21 cellular contexts compared by ENCODE assay signal in genomic region chr3:176431986-176432385, GRCh38.
"Had no signal": no experiment of that assay in that cellular context is flagged by ENCODE, and none has a peak within 500 bp of the region (broad histone marks: within the 10 kb centered on the region; RNA-seq: fewer than 3 reads in every experiment).

No MANE protein-coding gene starts in this region.

- H3K27me3 ChIP-seq: neural progenitor cell, right atrium auricular region, vagina had no signal

- H3K9me3 ChIP-seq: mucosa of descending colon, right atrium auricular region, vagina had no signal

- H3K27ac ChIP-seq: neural progenitor cell, right atrium auricular region, skin epidermis, vagina had no signal

- H3K4me1 ChIP-seq: neural progenitor cell, right atrium auricular region, vagina had no signal

- H3K4me3 ChIP-seq: mucosa of descending colon, neural progenitor cell, right atrium auricular region, skin epidermis, vagina had no signal

- H3K36me3 ChIP-seq: neural progenitor cell, right atrium auricular region, vagina had no signal

- DNase-seq: activated CD4-positive, alpha-beta T cell treated with anti-CD3 and anti-CD28 coated beads, Interleukin-2, amount 10 ng/mL, durations not matched to agents 24 days and 14 days; activated CD4-positive, CD25-positive, alpha-beta regulatory T cell; activated CD8-positive, alpha-beta T cell treated with anti-CD3 and anti-CD28 coated beads for 36 hours; activated naive CD4-positive, alpha-beta T cell treated with anti-CD3 and anti-CD28 coated beads for 36 hours; activated T-cell treated with anti-CD3 and anti-CD28 coated beads, Interleukin-2, amount 50 U/mL, for 1 hour; cerebellar nuclear complex; cortex of kidney; effector CD4-positive, alpha-beta T cell; left cardiac atrium; mesenchymal stem cell; mucosa of descending colon; naive thymus-derived CD4-positive, alpha-beta T cell; stimulated activated CD4-positive, alpha-beta T cell treated with anti-CD3 and anti-CD28 coated beads, Interleukin-15, amount 100 ng/mL, for 24 hours; stimulated activated CD4-positive, alpha-beta T cell treated with anti-CD3 and anti-CD28 coated beads, Interleukin-4, amount 100 ng/mL, for 1 hour; stimulated activated naive CD8-positive, alpha-beta T cell treated with anti-CD3 and anti-CD28 coated beads, Interleukin-15, amount 100 ng/mL, for 72 hours; T-helper 9 cell; trophoblast cell had no signal

- ATAC-seq: activated CD8-positive, alpha-beta T cell treated with anti-CD3 and anti-CD28 coated beads for 36 hours; left cardiac atrium; mucosa of descending colon; naive thymus-derived CD4-positive, alpha-beta T cell; stimulated activated naive CD8-positive, alpha-beta T cell treated with anti-CD3 and anti-CD28 coated beads, Interleukin-15, amount 100 ng/mL, for 72 hours had no signal
